ENCODE assay signal across 25 cellular contexts in genomic region chr3:126570103-126570541, GRCh38. TPM values are rescaled to one million over a fixed set of nuclear protein-coding genes. Genes with fewer than 3 reads are reported as not detected.
DNase-seq lines count a peak whose midpoint lies in the region; TF ChIP-seq lines count a peak whose summit lies in the region.
"Had no signal": no experiment of that assay in that cellular context is flagged by ENCODE, and none has a peak within 500 bp of the region (broad histone marks: within the 10 kb centered on the region; RNA-seq: fewer than 3 reads in every experiment).

No MANE protein-coding gene starts in this region.

- no peaks in the 10 kb centered on the region for H3K36me3 Mint-ChIP-seq in type B pancreatic cell
- H3K36me3 Mint-ChIP-seq: natural killer cell treated with Interleukin-12 subunit alpha and Interleukin-12 subunit beta and Interleukin-15 and Interleukin-18, amount 100 ng/mL, for 72 hours; T-cell had no signal

- H3K36me3 ChIP-seq in H7 (replicated peaks; ENCODE audit: control insufficient read depth, insufficient read depth, low read length): no peaks in the 10 kb centered on the region
- no peaks in the 10 kb centered on the region for H3K36me3 ChIP-seq in WERI-Rb-1
- H3K36me3 ChIP-seq: tibial artery had no signal

- no peaks in the 10 kb centered on the region for H3K9me3 ChIP-seq in WERI-Rb-1 (ENCODE audit: severe bottlenecking)
- H3K9me3 ChIP-seq: tibial artery had no signal

- H3K27me3 Mint-ChIP-seq in type B pancreatic cell: no peaks in the 10 kb centered on the region

- no peaks in the 10 kb centered on the region for H3K9me3 Mint-ChIP-seq in type B pancreatic cell
- H3K9me3 Mint-ChIP-seq: natural killer cell treated with Interleukin-12 subunit alpha and Interleukin-12 subunit beta and Interleukin-15 and Interleukin-18, amount 100 ng/mL, for 72 hours; T-cell had no signal

- H3K4me3 ChIP-seq in H7 (ENCODE audit: insufficient read depth, low read depth, low read length) (no peak overlapping the region), WERI-Rb-1 (ENCODE audit: low read depth, low read length) (no peak overlapping the region)
- H3K4me3 ChIP-seq: dorsolateral prefrontal cortex, tibial artery had no signal

- no peaks in the 10 kb centered on the region for H3K27me3 ChIP-seq in H7 (ENCODE audit: control insufficient read depth, insufficient read depth, low read length)
- H3K27me3 ChIP-seq in WERI-Rb-1 (ENCODE audit: insufficient read depth, low read depth, severe bottlenecking): no peaks in the 10 kb centered on the region
- H3K27me3 ChIP-seq: dorsolateral prefrontal cortex, tibial artery had no signal

- H3K27ac Mint-ChIP-seq in type B pancreatic cell: no peak overlapping the region
- H3K27ac Mint-ChIP-seq: natural killer cell treated with Interleukin-12 subunit alpha and Interleukin-12 subunit beta and Interleukin-15 and Interleukin-18, amount 100 ng/mL, for 72 hours; T-cell had no signal

- DNase-seq in H7 (peak; percentile 72), WERI-Rb-1 (no peak), iPS-NIHi11 (ENCODE audit: low spot score) (peak; percentile 57), type B pancreatic cell (ENCODE audit: extremely low spot score, unreplicated experiment) (peak; percentile 60), dermis blood vessel endothelial cell (no peak), UCSD-AML1 (lab: John Stamatoyannopoulos, UW; ENCODE audit: unreplicated experiment) (no peak)
- no peak for DNase-seq in activated naive CD4-positive, alpha-beta T cell (lab: John Stamatoyannopoulos, UW)
- DNase-seq: activated CD4-positive, alpha-beta T cell treated with anti-CD3 and anti-CD28 coated beads, Interleukin-2, amount 50 U/mL, for 4 hours; activated gamma-delta T cell treated with Interleukin-2 at 50 U/mL for 16 hours; activated T-cell treated with anti-CD3 and anti-CD28 coated beads for 4 hours; DMS79; NCI-H187 treated with DMSO at 0.1 percent for 48 hours; NCI-H2227 treated with DMSO at 0.1 percent for 48 hours; NCI-H774; OCI-M1; SHP77 treated with DMSO at 0.1 percent for 48 hours; stimulated activated CD4-positive, alpha-beta T cell treated with anti-CD3 and anti-CD28 coated beads, Interleukin-1b, Interleukin-23, amount 100 ng/mL, for 48 hours; stimulated activated naive CD4-positive, alpha-beta T cell treated with Interleukin-2 at 50 U/mL for 16 hours; T-cell; tibial artery had no signal

- H3K27ac ChIP-seq in WERI-Rb-1: no peak overlapping the region
- H3K27ac ChIP-seq: KMS-11, tibial artery had no signal

- no peak overlapping the region for H3K4me3 Mint-ChIP-seq in type B pancreatic cell
- H3K4me3 Mint-ChIP-seq: natural killer cell treated with Interleukin-12 subunit alpha and Interleukin-12 subunit beta and Interleukin-15 and Interleukin-18, amount 100 ng/mL, for 72 hours; T-cell had no signal

- H3K4me1 Mint-ChIP-seq in type B pancreatic cell (ENCODE audit: unreplicated experiment): no peaks in the 10 kb centered on the region
- H3K4me1 Mint-ChIP-seq: T-cell had no signal

- TF ChIP-seq CTCF in WERI-Rb-1 (IDR thresholded peaks at IDR 0.05; ENCODE audit: low read depth, low read length) (0 out of 2 replicates have a peak, but pooled peaks have one; percentile 32), type B pancreatic cell (conservative IDR thresholded peaks at IDR 0.05) (no peak)

RNA-seq across cellular contexts. Expression of gene C3orf22, which starts 11.4 kb away (rescaled TPM):
- not detected in 2 replicates for total RNA-seq in H7 (2014; rRNA removed; shearing (Covaris generic))
- total RNA-seq in type B pancreatic cell (ENCODE audit: low replicate concordance): not detected in 2 replicates
- total RNA-seq in dermis blood vessel endothelial cell: not detected in 2 replicates
- total RNA-seq: epithelial cell of proximal tubule; glomerular endothelial cell; natural killer cell treated with Interleukin-12 subunit alpha and Interleukin-12 subunit beta and Interleukin-15 and Interleukin-18, amount 100 ng/mL, for 72 hours; T-cell had no signal

RNA-seq across cellular contexts. Expression of gene CHST13, which starts 46.2 kb away (rescaled TPM):
- 2.5 and 2.8 TPM in 2 replicates for total RNA-seq in H7 (2014; rRNA removed; shearing (Covaris generic))
- total RNA-seq in type B pancreatic cell (ENCODE audit: low replicate concordance): 0.31 and 0.67 TPM in 2 replicates
- 0.14 TPM in 1 of 2 replicates, not detected in the other for total RNA-seq in dermis blood vessel endothelial cell
- total RNA-seq: glomerular endothelial cell had no signal

RNA-seq across cellular contexts. Expression of gene UROC1, which starts 52.5 kb away (rescaled TPM):
- total RNA-seq in H7 (2014; rRNA removed; shearing (Covaris generic)): not detected in 2 replicates
- total RNA-seq in type B pancreatic cell (ENCODE audit: low replicate concordance): not detected in 2 replicates
- 0.19 TPM in 1 of 2 replicates, not detected in the other for total RNA-seq in dermis blood vessel endothelial cell
- total RNA-seq: epithelial cell of proximal tubule; glomerular endothelial cell; natural killer cell treated with Interleukin-12 subunit alpha and Interleukin-12 subunit beta and Interleukin-15 and Interleukin-18, amount 100 ng/mL, for 72 hours had no signal

Comparison
In these comparisons a context has a peak if more than half of its experiments do, and no peak if none do; other contexts are left out.
1. DNase-seq: peak in H7 (single experiment), iPS-NIHi11 (single experiment) and type B pancreatic cell (single experiment); none in WERI-Rb-1 (single experiment), dermis blood vessel endothelial cell (single experiment), activated naive CD4-positive, alpha-beta T cell (0 of 4) and UCSD-AML1 (single experiment).